ENCODE assay signal across 17 cellular contexts in the genomic region with DNA sequence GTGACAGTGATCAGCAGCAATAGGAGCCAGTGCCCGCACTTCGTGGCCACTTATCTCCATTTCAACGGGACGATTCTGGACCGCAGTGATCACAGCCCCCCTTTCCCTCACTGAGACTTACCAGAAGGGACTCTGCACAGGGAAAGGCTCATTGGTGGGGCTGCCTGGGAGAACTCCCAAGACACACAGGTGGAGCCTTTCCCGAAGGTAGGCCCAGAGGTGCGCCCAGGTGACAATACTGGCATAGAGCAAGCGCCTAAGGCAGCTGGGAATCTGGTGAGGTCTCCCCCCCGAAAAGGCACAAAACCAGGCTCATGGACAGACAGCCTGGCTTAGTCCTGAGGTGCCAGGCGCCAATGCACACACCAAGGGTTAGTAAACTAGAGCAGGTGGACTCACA.
A peak's percentile ranks its signal among the peaks of the same experiment; 100 is the strongest.
DNase-seq lines count a peak whose midpoint lies in the region; ATAC-seq and TF ChIP-seq lines count a peak whose summit lies in the region.
"Had no signal": no experiment of that assay in that cellular context is flagged by ENCODE, and none has a peak within 500 bp of the region (broad histone marks: within the 10 kb centered on the region; RNA-seq: fewer than 3 reads in every experiment).

No MANE protein-coding gene starts in this region.

- no peak overlapping the region for H2BK15ac ChIP-seq in neuronal stem cell (ENCODE audit: low read length)

- peaks cover 34% of the 10 kb centered on the region for H3K27me3 Mint-ChIP-seq in type B pancreatic cell

- H2BK5ac ChIP-seq in neuronal stem cell (ENCODE audit: low read length) = no peak overlapping the region

- peaks cover 0 to 2% of the 10 kb centered on the region in 2 donors for H3K9me3 ChIP-seq in neuronal stem cell (replicated peaks in 1 of 2; ENCODE audit: control insufficient read depth in 2 of 2, insufficient read depth in 1 of 2, low read depth in 1 of 2, low read length in 2 of 2)
- no peaks in the 10 kb centered on the region for H3K9me3 ChIP-seq in HAP-1
- H3K9me3 ChIP-seq: BLaER1 had no signal

- H3K4me3 ChIP-seq in neuronal stem cell (ENCODE audit: low read length in 2 of 2) (peak overlapping the region in 1 of 2 donors; percentile 37), HAP-1 (no peak overlapping the region)
- H3K4me3 ChIP-seq: BLaER1, GM23338 had no signal

- no peaks in the 10 kb centered on the region for H3K36me3 Mint-ChIP-seq in type B pancreatic cell
- H3K36me3 Mint-ChIP-seq: CD14-positive monocyte; CD4-positive, alpha-beta memory T cell had no signal

- H3K36me3 ChIP-seq in neuronal stem cell (replicated peaks in 1 of 2; ENCODE audit: control insufficient read depth in 2 of 2, insufficient read depth in 2 of 2, low read length in 2 of 2) (no peaks in the 10 kb centered on the region), HAP-1 (replicated peaks) (no peaks in the 10 kb centered on the region)
- H3K36me3 ChIP-seq: BLaER1 had no signal

- H3K4me1 ChIP-seq in neuronal stem cell (ENCODE audit: control insufficient read depth in 2 of 2, insufficient read depth in 1 of 2, low read depth in 1 of 2, low read length in 2 of 2) = no peaks in the 10 kb centered on the region
- no peaks in the 10 kb centered on the region for H3K4me1 ChIP-seq in HAP-1
- H3K4me1 ChIP-seq: BLaER1 had no signal

- no CpG with 5 or more reads among the region's 10 CpGs for WGBS in neuronal stem cell (ENCODE audit: extremely low coverage in 2 of 2, insufficient read length in 2 of 2, insufficient replicate concordance in 1 of 2), 2 donors

- H3K18ac ChIP-seq in neuronal stem cell (ENCODE audit: low read length) = peak overlapping the region; percentile 48

- H3K27ac Mint-ChIP-seq in type B pancreatic cell = no peak overlapping the region
- H3K27ac Mint-ChIP-seq: CD14-positive monocyte; CD4-positive, alpha-beta memory T cell; GM23338; HFFc6 had no signal

- H3K27ac ChIP-seq in neuronal stem cell (replicated peaks; ENCODE audit: low read length) = no peak overlapping the region
- H3K27ac ChIP-seq: BLaER1, HL-60 had no signal

- H4K91ac ChIP-seq in neuronal stem cell (ENCODE audit: low read depth, low read length, poor library complexity) = no peak overlapping the region

- no peak overlapping the region for H3K4ac ChIP-seq in neuronal stem cell (ENCODE audit: low read length)

- no peak overlapping the region for H3K4me3 Mint-ChIP-seq in type B pancreatic cell
- H3K4me3 Mint-ChIP-seq: CD14-positive monocyte; CD4-positive, alpha-beta memory T cell; GM23338; HFFc6 had no signal

- H3K4me2 ChIP-seq in neuronal stem cell (ENCODE audit: insufficient read depth, low read length, poor library complexity, severe bottlenecking) = no peak overlapping the region
- H3K4me2 ChIP-seq: BLaER1, GM23338 had no signal

- H3K9ac ChIP-seq in neuronal stem cell (ENCODE audit: low read depth, low read length, poor library complexity) = no peak overlapping the region
- H3K9ac ChIP-seq: BLaER1 had no signal

- H3K4me1 Mint-ChIP-seq in type B pancreatic cell (ENCODE audit: unreplicated experiment) = no peaks in the 10 kb centered on the region
- H3K4me1 Mint-ChIP-seq: CD14-positive monocyte had no signal

- H2BK12ac ChIP-seq in neuronal stem cell (ENCODE audit: low read length) = no peak overlapping the region

- no peak overlapping the region for H3K14ac ChIP-seq in neuronal stem cell (ENCODE audit: low read length)

- H3K23ac ChIP-seq in neuronal stem cell (ENCODE audit: low read depth, low read length, poor library complexity) = no peak overlapping the region

- H4K8ac ChIP-seq in neuronal stem cell (ENCODE audit: low read depth, low read length) = no peak overlapping the region

- DNase-seq in activated effector memory CD4-positive, alpha-beta T cell treated with anti-CD3 and anti-CD28 coated beads, Interleukin-2, amount 50 U/mL, for 16 hours = peak; percentile 34
- DNase-seq in activated effector memory CD4-positive, alpha-beta T cell treated with Interleukin-2 at 50 U/mL for 16 hours = no peak
- DNase-seq in neuronal stem cell (ENCODE audit: low spot score) = no peak
- DNase-seq in type B pancreatic cell (ENCODE audit: extremely low spot score, unreplicated experiment) = peak; percentile 55
- no peak for DNase-seq in NCI-H1436 treated with DMSO at 0.1 percent for 48 hours (lab: John Stamatoyannopoulos, UW)
- DNase-seq in HAP-1 (ENCODE audit: low spot score in 2 of 2) = no peak
- DNase-seq: 8988T; CD4-positive, alpha-beta memory T cell; DMS79 treated with DMSO at 0.1 percent for 48 hours; GF-D8; HFFc6 had no signal

- H3K27me3 ChIP-seq in neuronal stem cell (ENCODE audit: control insufficient read depth in 3 of 3, insufficient read depth in 3 of 3, low read depth in 1 of 3, low read length in 3 of 3) = no peaks in the 10 kb centered on the region
- H3K27me3 ChIP-seq in HAP-1 (ENCODE audit: low read depth) = no peaks in the 10 kb centered on the region
- H3K27me3 ChIP-seq: BLaER1 had no signal

- no peak for TF ChIP-seq CTCF in type B pancreatic cell (conservative IDR thresholded peaks at IDR 0.05)

- peaks cover 3% of the 10 kb centered on the region for H3K9me3 Mint-ChIP-seq in type B pancreatic cell

- ATAC-seq in activated CD4-positive, CD25-positive, alpha-beta regulatory T cell treated with anti-CD3 and anti-CD28 coated beads, Interleukin-2, amount 50 U/mL, for 24 hours = no peak
- ATAC-seq: GM23338, HCT116 had no signal

- H2AFZ ChIP-seq in neuronal stem cell (ENCODE audit: low read length) = no peak overlapping the region
- H2AFZ ChIP-seq: GM23338 had no signal

- in situ Hi-C loops in HAP-1 (cut with MboI; ENCODE audit: low sequenced_read_pairs) = no loop called here

- H3K79me1 ChIP-seq in neuronal stem cell (ENCODE audit: low read depth, low read length) = no peaks in the 10 kb centered on the region

- H2BK120ac ChIP-seq in neuronal stem cell (ENCODE audit: low read depth, low read length) = no peak overlapping the region

- H2AK5ac ChIP-seq in neuronal stem cell (ENCODE audit: low read depth, low read length) = no peak overlapping the region

Comparison
In these comparisons a context has a peak if more than half of its experiments do, and no peak if none do; other contexts are left out.
1. DNase-seq: peak in activated effector memory CD4-positive, alpha-beta T cell treated with anti-CD3 and anti-CD28 coated beads, Interleukin-2, amount 50 U/mL, for 16 hours (single experiment) and type B pancreatic cell (single experiment); none in activated effector memory CD4-positive, alpha-beta T cell treated with Interleukin-2 at 50 U/mL for 16 hours (single experiment), neuronal stem cell (single experiment), NCI-H1436 treated with DMSO at 0.1 percent for 48 hours (single experiment) and HAP-1 (0 of 2).